ENCODE assay signal across 13 cellular contexts in the genomic region with DNA sequence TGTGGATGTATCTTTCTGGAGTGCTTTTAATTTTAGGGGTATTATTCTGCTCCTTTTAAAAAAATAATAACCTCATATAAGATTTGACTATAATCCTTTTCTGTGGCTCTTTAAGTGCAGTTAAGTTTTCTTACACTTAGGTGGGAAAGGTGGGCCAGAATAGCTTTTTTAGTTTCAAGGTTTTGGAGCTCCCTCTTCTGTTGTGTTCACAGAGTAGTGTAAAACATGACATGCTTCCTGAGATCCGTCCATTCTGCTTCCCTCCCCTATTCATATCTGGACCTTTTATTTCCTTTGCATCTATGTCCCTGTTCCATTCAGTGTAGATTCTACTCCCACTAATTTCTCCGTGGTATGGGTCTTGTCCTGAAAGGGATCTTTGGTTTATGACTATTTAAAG. TPM values are rescaled to one million over a fixed set of nuclear protein-coding genes. Genes with fewer than 3 reads are reported as not detected.
A peak's percentile ranks its signal among the peaks of the same experiment; 100 is the strongest.
DNase-seq lines count a peak whose midpoint lies in the region; ATAC-seq and TF ChIP-seq lines count a peak whose summit lies in the region.
"Had no signal": no experiment of that assay in that cellular context is flagged by ENCODE, and none has a peak within 500 bp of the region (broad histone marks: within the 10 kb centered on the region; RNA-seq: fewer than 3 reads in every experiment).

No MANE protein-coding gene starts in this region.

- no peak overlapping the region for H3K27ac ChIP-seq in GM23338 (ENCODE audit: low read depth)
- H3K27ac ChIP-seq in SK-N-SH (ENCODE audit: low read depth in 2 of 2, low read length in 1 of 2) = no peak overlapping the region
- H3K27ac ChIP-seq: skin epidermis had no signal

- peak; percentile 60 for TF ChIP-seq RAD21 in SK-N-SH (IDR thresholded peaks at IDR 0.05; ENCODE audit: low read length)

- H3K4me1 Mint-ChIP-seq in GM23338 = no peaks in the 10 kb centered on the region
- no peaks in the 10 kb centered on the region for H3K4me1 Mint-ChIP-seq in natural killer cell

- H3K9me2 ChIP-seq in GM23338 (ENCODE audit: insufficient read depth) = no peaks in the 10 kb centered on the region
- no peaks in the 10 kb centered on the region for H3K9me2 ChIP-seq in SK-N-SH

- POLR2A ChIA-PET in BJ (lab: Charles Lee) = no interaction called here
- POLR2A ChIA-PET in SK-N-SH (lab: Yijun Ruan, JAX) = no interaction called here

- no peaks in the 10 kb centered on the region for H3K79me2 ChIP-seq in GM23338 (replicated peaks; ENCODE audit: insufficient read depth)
- H3K79me2 ChIP-seq in SK-N-SH (ENCODE audit: insufficient read depth) = no peaks in the 10 kb centered on the region

- H3K36me3 ChIP-seq in BJ (ENCODE audit: control insufficient read depth, insufficient read depth, low read length) (no peaks in the 10 kb centered on the region), GM23338 (ENCODE audit: insufficient read depth) (no peaks in the 10 kb centered on the region), SK-N-SH (replicated peaks in 1 of 2; ENCODE audit: control insufficient read depth in 1 of 2, insufficient read depth in 2 of 2, low read length in 1 of 2) (no peaks in the 10 kb centered on the region)

- no peak for TF ChIP-seq EP300 in SK-N-SH (IDR thresholded peaks at IDR 0.05; ENCODE audit: borderline replicate concordance in 1 of 2, low read depth in 1 of 2, low read length in 1 of 2)

- no peak overlapping the region for H3K4me3 ChIP-seq in BJ (ENCODE audit: low read depth, low read length)
- H3K4me3 ChIP-seq in GM23338 = no peak overlapping the region
- H3K4me3 ChIP-seq in SK-N-SH (ENCODE audit: low read depth in 2 of 2, low read length in 1 of 2) = no peak overlapping the region
- H3K4me3 ChIP-seq in fibroblast of villous mesenchyme (ENCODE audit: low read depth, low read length) = no peak overlapping the region
- H3K4me3 ChIP-seq: skin epidermis had no signal

- H3K27ac Mint-ChIP-seq in GM23338 = no peak overlapping the region
- no peak overlapping the region for H3K27ac Mint-ChIP-seq in natural killer cell

- peaks cover 7% of the 10 kb centered on the region for H3K27me3 Mint-ChIP-seq in GM23338 (ENCODE audit: insufficient read depth, low read depth, poor library complexity)
- H3K27me3 Mint-ChIP-seq in natural killer cell (ENCODE audit: low read depth in 2 of 2) = no peaks in the 10 kb centered on the region

- no peak overlapping the region for H2AFZ ChIP-seq in GM23338
- H2AFZ ChIP-seq in SK-N-SH (ENCODE audit: low read depth) = no peak overlapping the region

- no peaks in the 10 kb centered on the region for H3K27me3 ChIP-seq in BJ (ENCODE audit: control insufficient read depth, insufficient read depth, low read length)
- H3K27me3 ChIP-seq in GM23338 (ENCODE audit: insufficient read depth) = no peaks in the 10 kb centered on the region
- no peaks in the 10 kb centered on the region for H3K27me3 ChIP-seq in SK-N-SH (ENCODE audit: insufficient read depth)

- H3K9me3 Mint-ChIP-seq in GM23338 (peaks cover 14% of the 10 kb centered on the region), natural killer cell (no peaks in the 10 kb centered on the region)

- H4K20me1 ChIP-seq in GM23338 (replicated peaks; ENCODE audit: insufficient read depth) (no peaks in the 10 kb centered on the region), SK-N-SH (ENCODE audit: insufficient read depth) (no peaks in the 10 kb centered on the region)

- peaks cover 4% of the 10 kb centered on the region; the same call in 2 of the 3 replicates for H3K36me3 Mint-ChIP-seq in GM23338 (ENCODE audit: low read depth)
- H3K36me3 Mint-ChIP-seq in natural killer cell = no peaks in the 10 kb centered on the region

- CTCF ChIA-PET in BJ (lab: Yijun Ruan, JAX) = interaction anchor here (0.6 to 2.5 kb wide), 19 partner anchors 8 to 262 kb away, joined by 3 to 56 read pairs (median 4); a partner anchor contains a TSS
- CTCF ChIA-PET in SK-N-SH (lab: Yijun Ruan, JAX) = interaction anchor here (0.7 to 3.1 kb wide), 14 partner anchors 8 to 141 kb away, joined by 3 to 26 read pairs (median 4); a partner anchor contains a TSS

- no peak overlapping the region for H3K9ac ChIP-seq in SK-N-SH

- 51% methylated on average over 2 of the region's 2 CpGs for WGBS in SK-N-SH (ENCODE audit: low lambda C conversion rate)

- no peak overlapping the region for H3K4me2 ChIP-seq in GM23338
- H3K4me2 ChIP-seq in SK-N-SH = no peak overlapping the region

- H3K4me1 ChIP-seq in GM23338 (ENCODE audit: insufficient read depth) = no peaks in the 10 kb centered on the region
- no peaks in the 10 kb centered on the region for H3K4me1 ChIP-seq in SK-N-SH (ENCODE audit: control insufficient read depth in 1 of 2, insufficient read depth in 2 of 2, low read depth in 1 of 2, low read length in 1 of 2)

- ATAC-seq in GM23338 = no peak
- ATAC-seq in GM21381 (IDR thresholded peaks at IDR 0.05; ENCODE audit: unreplicated experiment) = no peak
- no peak for ATAC-seq in HG03521 (IDR thresholded peaks at IDR 0.05; ENCODE audit: unreplicated experiment)
- no peak for ATAC-seq in natural killer cell
- ATAC-seq: stimulated activated naive CD8-positive, alpha-beta T cell treated with anti-CD3 and anti-CD28 coated beads, Interleukin-15, Interleukin-2, amounts not matched to agents 100 U/mL and 50 U/mL, for 24 hours had no signal

- TF ChIP-seq CTCF in BJ (IDR thresholded peaks at IDR 0.05; ENCODE audit: insufficient read depth, low read depth, low read length) (peak; percentile 31), GM23338 (conservative IDR thresholded peaks at IDR 0.05; ENCODE audit: low read depth in 2 of 2) (peak; percentile 27 to 53; a peak in 3 of 4 replicates), SK-N-SH (IDR thresholded peaks at IDR 0.05) (peak; percentile 51), fibroblast of villous mesenchyme (IDR thresholded peaks at IDR 0.05; ENCODE audit: insufficient read depth, low read depth, low read length) (peak; percentile 49), natural killer cell (IDR thresholded peaks at IDR 0.05) (no peak)

- H3K4me3 Mint-ChIP-seq in GM23338 (no peak overlapping the region), natural killer cell (no peak overlapping the region)

- intact Hi-C loops in natural killer cell (cut with micrococcal nuclease) = no loop called here

- no peak for DNase-seq in BJ (ENCODE audit: low read depth)
- DNase-seq in GM23338 (ENCODE audit: low spot score) = peak; percentile 21
- no peak for DNase-seq in SK-N-SH
- DNase-seq in fibroblast of villous mesenchyme (ENCODE audit: low read depth) = peak; percentile 62
- no peak for DNase-seq in natural killer cell
- no peak for DNase-seq in NCI-H2171 (lab: John Stamatoyannopoulos, UW)
- DNase-seq: activated effector memory CD4-positive, alpha-beta T cell treated with Interleukin-2 at 50 U/mL for 16 hours; left cardiac atrium; NCI-H524; stimulated activated naive CD8-positive, alpha-beta T cell treated with anti-CD3 and anti-CD28 coated beads, Interleukin-15, Interleukin-2, amounts not matched to agents 100 U/mL and 50 U/mL, for 24 hours had no signal

- H3F3A ChIP-seq in GM23338 (replicated peaks; ENCODE audit: low read depth) (no peaks in the 10 kb centered on the region), SK-N-SH (replicated peaks; ENCODE audit: insufficient read depth) (peaks cover 12% of the 10 kb centered on the region)

- no peaks in the 10 kb centered on the region for H3K9me3 ChIP-seq in SK-N-SH

TF ChIP-seq in GM23338, 12 proteins besides CTCF, POLR2A, EP300 and RAD21 (continues in another document):
- no peak for TF ChIP-seq EZH2 (IDR thresholded peaks at IDR 0.05; ENCODE audit: low read depth, unreplicated experiment)

RNA-seq across cellular contexts. Expression of a gene that starts 12.8 kb away (rescaled TPM):
- polyA plus RNA-seq in BJ (2011; rRNA removed) (0.06 TPM in 1 of 2 replicates, not detected in the other), GM23338 (2016; fragmentation: Nextera tagmentation; extraction: Ambion mirVana) (not detected in 2 replicates), SK-N-SH (2012; rRNA removed) (0.78 and 0.92 TPM in 2 replicates)
- polyA minus RNA-seq in BJ (2011; rRNA and poly(A)+ RNA removed) = not detected in 2 replicates
- 1.2 TPM in 1 of 2 replicates, not detected in the other for total RNA-seq in GM23338 (2014; rRNA removed; shearing (Covaris generic))
- polyA plus RNA-seq in SK-N-SH (2012; cell fraction: cytosol; rRNA removed) = 0.30 and 0.36 TPM in 2 replicates
- polyA plus RNA-seq in SK-N-SH (2012; cell fraction: nucleus; rRNA removed) = 3.6 and 4.8 TPM in 2 replicates
- total RNA-seq in fibroblast of villous mesenchyme (not detected in 2 replicates), natural killer cell (not detected)
- total RNA-seq: left cardiac atrium had no signal

RNA-seq across cellular contexts. Expression of a gene that starts 12.9 kb away (rescaled TPM):
- 0.06 TPM in 1 of 2 replicates, not detected in the other for polyA plus RNA-seq in BJ (2011; rRNA removed)
- 0.05 TPM in 1 of 2 replicates, not detected in the other for polyA minus RNA-seq in BJ (2011; rRNA and poly(A)+ RNA removed)
- total RNA-seq in GM23338 (2014; rRNA removed; shearing (Covaris generic)) = 0.31 TPM in 1 of 2 replicates, not detected in the other
- 0.61 and 0.65 TPM in 2 replicates for polyA plus RNA-seq in GM23338 (2016; fragmentation: Nextera tagmentation; extraction: Ambion mirVana)
- polyA plus RNA-seq in SK-N-SH (2012; rRNA removed) = 1.8 and 1.9 TPM in 2 replicates
- polyA plus RNA-seq in SK-N-SH (2012; cell fraction: cytosol; rRNA removed) = 0.41 and 0.49 TPM in 2 replicates
- 9.1 and 10.8 TPM in 2 replicates for polyA plus RNA-seq in SK-N-SH (2012; cell fraction: nucleus; rRNA removed)
- total RNA-seq in fibroblast of villous mesenchyme = under 0.01 TPM in 1 of 2 replicates, not detected in the other
- total RNA-seq in natural killer cell = not detected

RNA-seq across cellular contexts. Expression of a gene that starts 53.8 kb away (rescaled TPM):
- polyA plus RNA-seq in BJ (2011; rRNA removed) (0.26 and 0.64 TPM in 2 replicates), GM23338 (2016; fragmentation: Nextera tagmentation; extraction: Ambion mirVana) (0.26 and 1.3 TPM in 2 replicates), SK-N-SH (2012; rRNA removed) (33.5 and 36.2 TPM in 2 replicates)
- polyA minus RNA-seq in BJ (2011; rRNA and poly(A)+ RNA removed) = 0.24 TPM in 1 of 2 replicates, not detected in the other
- 0.28 TPM in 1 of 2 replicates, not detected in the other for total RNA-seq in GM23338 (2014; rRNA removed; shearing (Covaris generic))
- 22.8 and 30.9 TPM in 2 replicates for polyA plus RNA-seq in SK-N-SH (2012; cell fraction: cytosol; rRNA removed)
- 21.8 and 23.5 TPM in 2 replicates for polyA plus RNA-seq in SK-N-SH (2012; cell fraction: nucleus; rRNA removed)
- total RNA-seq in fibroblast of villous mesenchyme (0.86 and 0.97 TPM in 2 replicates), natural killer cell (1 to 10 TPM in 2 of 3 donors, under 1 TPM in 1; 0.66 to 3.0 (median 1.4) TPM)

Comparison
In these comparisons a context has a peak if more than half of its experiments do, and no peak if none do; other contexts are left out.
1. DNase-seq: peak in GM23338 (single experiment) and fibroblast of villous mesenchyme (single experiment); none in BJ (single experiment), SK-N-SH (single experiment), natural killer cell (single experiment) and NCI-H2171 (single experiment).